1 cellular context compared by ENCODE assay signal in genomic region chr3:69499899-69500316, GRCh38.
TF ChIP-seq lines count a peak whose summit lies in the region.

No MANE protein-coding gene starts in this region.

TF ChIP-seq in H1, 55 proteins besides CTCF, POLR2A, EP300 and RAD21:
- TF ChIP-seq HDAC2 (IDR thresholded peaks at IDR 0.05; ENCODE audit: borderline replicate concordance in 1 of 2, low read depth in 2 of 2, low read length in 2 of 2) (no peak), TBP (IDR thresholded peaks at IDR 0.05; ENCODE audit: low read depth, low read length) (no peak), ASH2L (IDR thresholded peaks at IDR 0.05; ENCODE audit: low read length) (no peak), BCL11A (IDR thresholded peaks at IDR 0.05; ENCODE audit: low read depth in 2 of 2, low read length in 2 of 2) (no peak), ATF2 (IDR thresholded peaks at IDR 0.05; ENCODE audit: low read length) (no peak), CBX5 (IDR thresholded peaks at IDR 0.05; ENCODE audit: low read depth, low read length) (no peak)
- TF ChIP-seq, protein P1, sequence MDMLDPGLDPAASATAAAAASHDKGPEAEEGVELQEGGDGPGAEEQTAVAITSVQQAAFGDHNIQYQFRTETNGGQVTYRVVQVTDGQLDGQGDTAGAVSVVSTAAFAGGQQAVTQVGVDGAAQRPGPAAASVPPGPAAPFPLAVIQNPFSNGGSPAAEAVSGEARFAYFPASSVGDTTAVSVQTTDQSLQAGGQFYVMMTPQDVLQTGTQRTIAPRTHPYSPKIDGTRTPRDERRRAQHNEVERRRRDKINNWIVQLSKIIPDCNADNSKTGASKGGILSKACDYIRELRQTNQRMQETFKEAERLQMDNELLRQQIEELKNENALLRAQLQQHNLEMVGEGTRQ (IDR thresholded peaks at IDR 0.05; ENCODE audit: low read length), result no peak
